12 cellular contexts compared by ENCODE assay signal in the genomic region with DNA sequence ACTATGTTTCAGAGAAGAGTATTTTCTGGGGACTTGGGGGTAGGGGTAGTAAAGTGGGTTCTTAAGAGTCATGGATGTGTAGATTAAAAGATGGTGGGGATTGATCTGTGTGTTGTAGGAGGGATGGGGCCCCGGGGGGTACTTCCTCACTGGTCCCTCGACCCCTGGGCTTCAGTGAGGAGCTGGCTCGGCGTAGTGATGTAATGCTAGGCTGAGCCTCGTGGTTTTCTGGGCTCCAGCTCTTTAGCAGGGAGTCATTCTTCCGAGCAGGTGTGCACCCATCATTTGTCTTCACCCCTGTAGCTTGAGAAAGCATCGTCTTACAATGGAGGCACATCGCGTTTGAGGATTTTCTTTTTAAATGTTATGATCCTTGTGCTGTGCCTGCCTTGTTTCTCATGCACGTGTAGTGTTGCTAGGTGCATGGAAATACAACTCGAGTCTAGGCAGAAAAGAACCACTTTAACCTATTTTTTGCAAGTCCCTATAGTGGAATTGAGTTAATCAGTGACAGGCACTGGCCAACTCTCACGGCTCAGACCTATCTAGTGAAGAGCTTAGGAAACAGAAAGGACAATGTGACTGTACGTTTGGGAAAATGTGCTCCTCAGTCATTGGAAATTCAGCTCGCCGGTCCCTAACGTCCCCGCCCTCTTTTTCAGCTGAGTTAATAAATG.
DNase-seq lines count a peak whose midpoint lies in the region; ATAC-seq, FAIRE-seq and TF ChIP-seq lines count a peak whose summit lies in the region.
"Had no signal": no experiment of that assay in that cellular context is flagged by ENCODE, and none has a peak within 500 bp of the region (broad histone marks: within the 10 kb centered on the region; RNA-seq: fewer than 3 reads in every experiment).

No MANE protein-coding gene starts in this region.

- CTCF ChIA-PET in CD4-positive, alpha-beta T cell (lab: Charles Lee), result no interaction called here

- no peak overlapping the region for H3K27ac ChIP-seq in GM23338 (ENCODE audit: low read depth)
- no peak overlapping the region for H3K27ac ChIP-seq in CD4-positive, alpha-beta T cell (ENCODE audit: low read depth, low read length)
- no peak overlapping the region for H3K27ac ChIP-seq in vagina
- H3K27ac ChIP-seq: KMS-11 had no signal

- H3F3A ChIP-seq in GM23338 (replicated peaks; ENCODE audit: low read depth), result peaks cover 15% of the 10 kb centered on the region

- H3K9me3 ChIP-seq in iPS-15b (ENCODE audit: control insufficient read depth, insufficient read depth, low read length) (no peaks in the 10 kb centered on the region), vagina (no peaks in the 10 kb centered on the region)
- no peaks in the 10 kb centered on the region for H3K9me3 ChIP-seq in CD4-positive, alpha-beta T cell (ENCODE audit: control insufficient read depth, low read length)

- no peak for ATAC-seq in GM23338
- no peak for ATAC-seq in CD4-positive, alpha-beta T cell (ENCODE audit: poor library complexity)

- intact Hi-C loops in CD4-positive, alpha-beta T cell (cut with DNase I, micrococcal nuclease), result no loop called here
- intact Hi-C loops in vagina (cut with DNase I), result no loop called here

- H3K4me3 ChIP-seq in GM23338, result peak overlapping the region; percentile 96
- H3K4me3 ChIP-seq in iPS-15b (ENCODE audit: low read depth, low read length), result peak overlapping the region; percentile 84
- no peak overlapping the region for H3K4me3 ChIP-seq in vagina

- FAIRE-seq in H54 (lab: Jason Lieb, UNC), result no peak
- FAIRE-seq: GM18507, keratinocyte had no signal

- H3K36me3 Mint-ChIP-seq in GM23338 (ENCODE audit: low read depth) (peaks cover 9% of the 10 kb centered on the region; the same call in 2 of the 3 replicates), osteocyte (ENCODE audit: unreplicated experiment) (no peaks in the 10 kb centered on the region)
- no peaks in the 10 kb centered on the region for H3K36me3 Mint-ChIP-seq in CD4-positive, alpha-beta T cell (ENCODE audit: low read depth)

- H4K20me1 ChIP-seq in GM23338 (replicated peaks; ENCODE audit: insufficient read depth), result peaks cover 28% of the 10 kb centered on the region

- H3K4me3 Mint-ChIP-seq in GM23338, result peak overlapping the region; percentile 79
- H3K4me3 Mint-ChIP-seq in osteocyte (ENCODE audit: unreplicated experiment), result peak overlapping the region; percentile 77
- H3K4me3 Mint-ChIP-seq in CD4-positive, alpha-beta T cell, result no peak overlapping the region

- H3K27me3 ChIP-seq in GM23338 (ENCODE audit: insufficient read depth) (peaks cover 6% of the 10 kb centered on the region), iPS-15b (ENCODE audit: control insufficient read depth, insufficient read depth, low read length) (peaks cover 9% of the 10 kb centered on the region), vagina (no peaks in the 10 kb centered on the region)
- peaks cover 61% of the 10 kb centered on the region for H3K27me3 ChIP-seq in CD4-positive, alpha-beta T cell (ENCODE audit: control insufficient read depth, insufficient read depth, low read length)

- DNase-seq in GM23338 (ENCODE audit: low spot score) (peak; percentile 52), NCI-H526 (lab: John Stamatoyannopoulos, UW) (peak; percentile 28 to 53), osteocyte (ENCODE audit: extremely low spot score, unreplicated experiment) (no peak), H54 (ENCODE audit: insufficient read length, low spot score) (no peak), 8988T (no peak), vagina (ENCODE audit: extremely low spot score in 2 of 2) (no peak)
- DNase-seq in CD4-positive, alpha-beta T cell, result no peak
- DNase-seq: activated CD8-positive, alpha-beta memory T cell treated with anti-CD3 and anti-CD28 coated beads for 24 hours had no signal

- H3K4me2 ChIP-seq in GM23338, result peak overlapping the region; percentile 100
- H3K4me2 ChIP-seq: KMS-11 had no signal

- peaks cover 31% of the 10 kb centered on the region for H3K27me3 Mint-ChIP-seq in GM23338 (ENCODE audit: insufficient read depth, low read depth, poor library complexity)
- H3K27me3 Mint-ChIP-seq in osteocyte (ENCODE audit: unreplicated experiment), result no peaks in the 10 kb centered on the region
- H3K27me3 Mint-ChIP-seq in CD4-positive, alpha-beta T cell, result peaks cover 85% of the 10 kb centered on the region

- no peak for TF ChIP-seq CTCF in GM23338 (conservative IDR thresholded peaks at IDR 0.05; ENCODE audit: low read depth in 2 of 2)
- TF ChIP-seq CTCF in osteocyte (IDR thresholded peaks at IDR 0.05), result no peak
- no peak for TF ChIP-seq CTCF in CD4-positive, alpha-beta T cell (IDR thresholded peaks at IDR 0.05)
- TF ChIP-seq CTCF in vagina (IDR thresholded peaks at IDR 0.05), result no peak

- H3K9me2 ChIP-seq in GM23338 (ENCODE audit: insufficient read depth), result no peaks in the 10 kb centered on the region

- POLR2A ChIA-PET in CD4-positive, alpha-beta T cell (lab: Charles Lee), result no interaction called here

- H2AFZ ChIP-seq in GM23338, result no peak overlapping the region

- H3K9ac ChIP-seq in iPS-15b (ENCODE audit: low read depth, low read length), result no peak overlapping the region
- H3K9ac ChIP-seq: KMS-11 had no signal

- H3K4me1 Mint-ChIP-seq in GM23338, result peaks cover 74% of the 10 kb centered on the region
- peaks cover 38% of the 10 kb centered on the region for H3K4me1 Mint-ChIP-seq in osteocyte (ENCODE audit: unreplicated experiment)
- peaks cover 10% of the 10 kb centered on the region for H3K4me1 Mint-ChIP-seq in CD4-positive, alpha-beta T cell (ENCODE audit: low read depth)

- H3K4me1 ChIP-seq in GM23338 (ENCODE audit: insufficient read depth) (peaks cover 71% of the 10 kb centered on the region), iPS-15b (ENCODE audit: control insufficient read depth, insufficient read depth, low read length) (peaks cover 23% of the 10 kb centered on the region), vagina (peaks cover 20% of the 10 kb centered on the region)

- H3K9me3 Mint-ChIP-seq in GM23338 (no peaks in the 10 kb centered on the region), osteocyte (ENCODE audit: unreplicated experiment) (no peaks in the 10 kb centered on the region)
- no peaks in the 10 kb centered on the region for H3K9me3 Mint-ChIP-seq in CD4-positive, alpha-beta T cell

- H3K36me3 ChIP-seq in GM23338 (ENCODE audit: insufficient read depth) (no peaks in the 10 kb centered on the region), iPS-15b (ENCODE audit: control insufficient read depth, insufficient read depth, low read length) (no peaks in the 10 kb centered on the region), vagina (no peaks in the 10 kb centered on the region)

- H3K79me2 ChIP-seq in GM23338 (replicated peaks; ENCODE audit: insufficient read depth), result peaks cover 68% of the 10 kb centered on the region

- peak overlapping the region; percentile 34; the same call in 1 of the 2 replicates for H3K27ac Mint-ChIP-seq in GM23338
- peak overlapping the region; percentile 90 for H3K27ac Mint-ChIP-seq in osteocyte (ENCODE audit: unreplicated experiment)
- H3K27ac Mint-ChIP-seq in CD4-positive, alpha-beta T cell, result no peak overlapping the region

- TF ChIP-seq POLR2A in H54 (IDR thresholded peaks at IDR 0.05; ENCODE audit: low read depth, low read length), result no peak
- TF ChIP-seq POLR2A in vagina (IDR thresholded peaks at IDR 0.05), result no peak

TF ChIP-seq in GM23338, 12 proteins besides CTCF, POLR2A, EP300 and RAD21:
- TF ChIP-seq NANOG (IDR thresholded peaks at IDR 0.05; ENCODE audit: borderline replicate concordance) (no peak), ZNF114 (CRISPR knock-in tag; IDR thresholded peaks at IDR 0.05) (no peak)

Comparison
In these comparisons a context has a peak if more than half of its experiments do, and no peak if none do; other contexts are left out.
1. DNase-seq: peak in GM23338 (single experiment) and NCI-H526 (2 of 2); none in osteocyte (single experiment), CD4-positive, alpha-beta T cell (0 of 10), H54 (single experiment), 8988T (single experiment) and vagina (0 of 2).
2. H3K4me3 ChIP-seq: peak in GM23338 (single experiment) and iPS-15b (single experiment); none in vagina (0 of 2).